In genomic region chr4:168637872-168638756, GRCh38 we compare ENCODE assay signal across 14 cellular contexts.
DNase-seq lines count a peak whose midpoint lies in the region; ATAC-seq, FAIRE-seq and TF ChIP-seq lines count a peak whose summit lies in the region.
"Had no signal": no experiment of that assay in that cellular context is flagged by ENCODE, and none has a peak within 500 bp of the region (broad histone marks: within the 10 kb centered on the region; RNA-seq: fewer than 3 reads in every experiment).

No MANE protein-coding gene starts in this region.

- POLR2A ChIA-PET in PC-9 (lab: Charles Lee; ENCODE audit: unreplicated experiment): no interaction called here

- H2AFZ ChIP-seq in PC-9: peak overlapping the region; percentile 50; the same call in 1 of the 2 replicates

- H3K9me2 ChIP-seq in PC-9 (ENCODE audit: insufficient read depth): no peaks in the 10 kb centered on the region

- H3F3A ChIP-seq in PC-9 (ENCODE audit: insufficient read depth, low read depth): peaks cover 26% of the 10 kb centered on the region

- H3K9me3 ChIP-seq in PC-9 (ENCODE audit: insufficient read depth, low read depth): no peaks in the 10 kb centered on the region
- no peaks in the 10 kb centered on the region for H3K9me3 ChIP-seq in psoas muscle

- CTCF ChIA-PET in PC-9 (lab: Charles Lee): interaction anchor here (1.3 kb wide), 1 partner anchor 53 kb away, joined by 3 read pairs; no protein-coding TSS in a partner anchor

- WGBS in psoas muscle, 3 donors: 76 to 96% (median 87%) methylated on average over 5 of the region's 5 CpGs

- TF ChIP-seq CTCF in PC-9 (conservative IDR thresholded peaks at IDR 0.05): no peak
- TF ChIP-seq CTCF in fibroblast of mammary gland (conservative IDR thresholded peaks at IDR 0.05; ENCODE audit: control insufficient read depth, insufficient read depth, low read depth, low read length): no peak
- TF ChIP-seq CTCF in psoas muscle (IDR thresholded peaks at IDR 0.05): no peak

- intact Hi-C loops in PC-9 (cut with micrococcal nuclease; ENCODE audit: unreplicated experiment): loop anchor here (10.0 kb wide), 1 partner anchor 157 kb away; no protein-coding TSS in a partner anchor
- intact Hi-C loops in psoas muscle (cut with DNase I): loop anchor here in 1 of 2 donors (5.0 kb wide), 1 partner anchor 116 kb away; no protein-coding TSS in a partner anchor

- H3K4me3 ChIP-seq in PC-9 (no peak overlapping the region), fibroblast of mammary gland (ENCODE audit: control insufficient read depth, low read depth, low read length) (no peak overlapping the region), psoas muscle (no peak overlapping the region)
- H3K4me3 ChIP-seq: coronary artery had no signal

- ATAC-seq in psoas muscle (no peak), GM18517 (IDR thresholded peaks at IDR 0.05; ENCODE audit: unreplicated experiment) (no peak)
- ATAC-seq in stimulated activated naive CD8-positive, alpha-beta T cell treated with anti-CD3 and anti-CD28 coated beads, Interleukin-15, Interleukin-2, amounts not matched to agents 100 U/mL and 50 U/mL, for 24 hours: no peak
- ATAC-seq: T-cell had no signal

- no peak for FAIRE-seq in frontal cortex (lab: Jason Lieb, UNC)

- H3K27ac ChIP-seq in PC-9 (peak overlapping the region; percentile 92), psoas muscle (peak overlapping the region; percentile 77)
- H3K27ac ChIP-seq: C4-2B had no signal

- peak; percentile 44 for DNase-seq in EL
- DNase-seq in PC-9: no peak
- DNase-seq in fibroblast of mammary gland (ENCODE audit: low read depth): peak; percentile 86
- DNase-seq in psoas muscle: no peak
- no peak for DNase-seq in frontal cortex (ENCODE audit: low spot score in 2 of 2)
- no peak for DNase-seq in SIG-M5 (lab: John Stamatoyannopoulos, UW)
- no peak for DNase-seq in stimulated activated naive CD8-positive, alpha-beta T cell treated with anti-CD3 and anti-CD28 coated beads, Interleukin-15, Interleukin-2, amounts not matched to agents 100 U/mL and 50 U/mL, for 24 hours
- DNase-seq: activated CD4-positive, CD25-positive, alpha-beta regulatory T cell treated with anti-CD3 and anti-CD28 coated beads, Interleukin-2, amount 50 U/mL, for 72 hours; activated naive CD8-positive, alpha-beta T cell treated with anti-CD3 and anti-CD28 coated beads for 36 hours; stimulated activated CD4-positive, alpha-beta T cell treated with anti-CD3 and anti-CD28 coated beads, Interleukin-4, amount 100 ng/mL, for 1 hour; T-cell had no signal

- H3K4me2 ChIP-seq in PC-9: 0 out of 2 replicates have a peak overlapping the region, but pooled peaks have one; percentile 74

- BruUV-seq in PC-9 (replicated peaks; lab: Mats Ljungman, UMichigan): no TSS peak

- H3K36me3 ChIP-seq in PC-9 (ENCODE audit: low read depth) (no peaks in the 10 kb centered on the region), psoas muscle (ENCODE audit: insufficient read depth in 1 of 2, low read depth in 1 of 2) (no peaks in the 10 kb centered on the region)

- H3K27me3 ChIP-seq in PC-9 (ENCODE audit: insufficient read depth, low read depth): no peaks in the 10 kb centered on the region
- no peaks in the 10 kb centered on the region for H3K27me3 ChIP-seq in psoas muscle (ENCODE audit: insufficient read depth in 3 of 3, low read length in 2 of 3)

- H4K20me1 ChIP-seq in PC-9 (ENCODE audit: insufficient read depth): no peaks in the 10 kb centered on the region

- H3K4me1 ChIP-seq in PC-9 (replicated peaks; ENCODE audit: insufficient read depth) (peaks cover 52% of the 10 kb centered on the region), psoas muscle (peaks cover 77% of the 10 kb centered on the region)

- H3K79me2 ChIP-seq in PC-9 (ENCODE audit: low read depth): peaks cover 29% of the 10 kb centered on the region

Comparison
In these comparisons a context has a peak if more than half of its experiments do, and no peak if none do; other contexts are left out.
1. DNase-seq: peak in EL (single experiment) and fibroblast of mammary gland (single experiment); none in PC-9 (0 of 2), psoas muscle (0 of 2), frontal cortex (0 of 2), SIG-M5 (single experiment) and stimulated activated naive CD8-positive, alpha-beta T cell treated with anti-CD3 and anti-CD28 coated beads, Interleukin-15, Interleukin-2, amounts not matched to agents 100 U/mL and 50 U/mL, for 24 hours (single experiment).